8 cellular contexts compared by ENCODE assay signal in genomic region chr15:31870336-31871158, GRCh38. TPM values are rescaled to one million over a fixed set of nuclear protein-coding genes. Genes with fewer than 3 reads are reported as not detected.
DNase-seq lines count a peak whose midpoint lies in the region; ATAC-seq and TF ChIP-seq lines count a peak whose summit lies in the region.

Gene OTUD7A, minus strand, starts transcription at chr15:31870673.

- CTCF ChIA-PET in CD4-positive, alpha-beta memory T cell (lab: Charles Lee; ENCODE audit: partially characterized antibody), result interaction anchor here (1.3 kb wide), 1 partner anchor 10 kb away, joined by 3 read pairs; no protein-coding TSS in a partner anchor

- no peaks in the 10 kb centered on the region for H3K36me3 ChIP-seq in CD4-positive, alpha-beta memory T cell (ENCODE audit: insufficient read depth, low read length)

- TF ChIP-seq CTCF in endothelial cell (IDR thresholded peaks at IDR 0.05; ENCODE audit: unreplicated experiment), result no peak

- peaks cover 4 to 10% of the 10 kb centered on the region in 2 donors for H3K27me3 Mint-ChIP-seq in CD4-positive, alpha-beta memory T cell
- peaks cover 10% of the 10 kb centered on the region for H3K27me3 Mint-ChIP-seq in endothelial cell (ENCODE audit: unreplicated experiment)

- peaks cover 0 to 8% of the 10 kb centered on the region in 2 donors for H3K36me3 Mint-ChIP-seq in CD4-positive, alpha-beta memory T cell
- H3K36me3 Mint-ChIP-seq in endothelial cell (ENCODE audit: low read depth, unreplicated experiment), result peaks cover 5% of the 10 kb centered on the region

- peaks cover 0 to 7% (median 0%) of the 10 kb centered on the region in 8 donors for H3K9me3 Mint-ChIP-seq in CD4-positive, alpha-beta memory T cell
- H3K9me3 Mint-ChIP-seq in endothelial cell (ENCODE audit: unreplicated experiment), result no peaks in the 10 kb centered on the region

- peak; percentile 75 for ATAC-seq in GM19468 (IDR thresholded peaks at IDR 0.05; ENCODE audit: extremely low read depth, unreplicated experiment)

- H3K27me3 ChIP-seq in CD4-positive, alpha-beta memory T cell (ENCODE audit: insufficient read depth, low read length), result no peaks in the 10 kb centered on the region

- peak within 1 kb of the TSS; percentile 31 for H3K27ac ChIP-seq in CD4-positive, alpha-beta memory T cell (ENCODE audit: low read depth, low read length)

- peaks cover 9 to 24% (median 16%) of the 10 kb centered on the region in 4 donors for H3K4me1 Mint-ChIP-seq in CD4-positive, alpha-beta memory T cell
- peaks cover 9% of the 10 kb centered on the region for H3K4me1 Mint-ChIP-seq in endothelial cell (ENCODE audit: unreplicated experiment)

- peak; percentile 78 to 93 (median 88) for DNase-seq in CD4-positive, alpha-beta memory T cell
- peak; percentile 16 for DNase-seq in HS-5 (ENCODE audit: low read depth)
- peak; percentile 69 for DNase-seq in NOMO-1 treated with DMSO at 0.1 percent for 48 hours (lab: John Stamatoyannopoulos, UW; ENCODE audit: unreplicated experiment)
- peak; percentile 53 for DNase-seq in activated CD8-positive, alpha-beta memory T cell treated with anti-CD3 and anti-CD28 coated beads, Interleukin-2, amount 50 U/mL, for 24 hours (ENCODE audit: extremely low read depth)
- DNase-seq in endothelial cell (ENCODE audit: low spot score), result peak; percentile 88
- DNase-seq in midbrain (lab: John Stamatoyannopoulos, UW), result peak; percentile 92
- DNase-seq in stimulated activated CD8-positive, alpha-beta memory T cell treated with anti-CD3 and anti-CD28 coated beads, Interleukin-15, amount 100 ng/mL, for 24 hours (ENCODE audit: low read depth), result peak; percentile 79

- H3K27ac Mint-ChIP-seq in CD4-positive, alpha-beta memory T cell, result peak within 1 kb of the TSS; percentile 86 to 97 (median 91)
- peak within 1 kb of the TSS; percentile 51 for H3K27ac Mint-ChIP-seq in endothelial cell (ENCODE audit: unreplicated experiment)

- H3K4me3 ChIP-seq in CD4-positive, alpha-beta memory T cell (ENCODE audit: low read length in 2 of 2), result peak within 1 kb of the TSS in 1 of 2 donors; percentile 74

- intact Hi-C loops in CD4-positive, alpha-beta memory T cell (cut with micrococcal nuclease), result loop anchor here (5.0 kb wide), 1 partner anchor 878 kb away; the partner anchor contains the start of gene MTMR10

- POLR2A ChIA-PET in CD4-positive, alpha-beta memory T cell (lab: Charles Lee; ENCODE audit: partially characterized antibody), result interaction anchor here (0.6 kb wide), 1 partner anchor 378 kb away, joined by 3 read pairs; no protein-coding TSS in a partner anchor

- no peaks in the 10 kb centered on the region for H3K9me3 ChIP-seq in CD4-positive, alpha-beta memory T cell (ENCODE audit: control insufficient read depth in 1 of 2, low read length in 2 of 2)

- peak within 1 kb of the TSS; percentile 87 to 95 (median 90) for H3K4me3 Mint-ChIP-seq in CD4-positive, alpha-beta memory T cell
- H3K4me3 Mint-ChIP-seq in endothelial cell (ENCODE audit: unreplicated experiment), result peak within 1 kb of the TSS; percentile 97

- peaks cover 14% of the 10 kb centered on the region for H3K4me1 ChIP-seq in CD4-positive, alpha-beta memory T cell (ENCODE audit: insufficient read depth, low read length)

RNA-seq across cellular contexts. Expression of gene OTUD7A, which starts in this region (rescaled TPM):
- total RNA-seq in CD4-positive, alpha-beta memory T cell, result 1 to 10 TPM; 5.7 TPM
- under 1 TPM; 0.13 to 0.30 TPM for polyA plus RNA-seq in CD4-positive, alpha-beta memory T cell
- 1.4 TPM for total RNA-seq in endothelial cell (ENCODE audit: unreplicated experiment)

Comparison
In these comparisons a context has a peak if more than half of its experiments do, and no peak if none do; other contexts are left out.
1. DNase-seq: peak in every context shown above with its lines; median percentile 92 in midbrain; 88 in CD4-positive, alpha-beta memory T cell; 88 in endothelial cell; 79 in stimulated activated CD8-positive, alpha-beta memory T cell treated with anti-CD3 and anti-CD28 coated beads, Interleukin-15, amount 100 ng/mL, for 24 hours; 69 in NOMO-1 treated with DMSO at 0.1 percent for 48 hours; 53 in activated CD8-positive, alpha-beta memory T cell treated with anti-CD3 and anti-CD28 coated beads, Interleukin-2, amount 50 U/mL, for 24 hours; 16 in HS-5.